13 cellular contexts compared by ENCODE assay signal in the genomic region with DNA sequence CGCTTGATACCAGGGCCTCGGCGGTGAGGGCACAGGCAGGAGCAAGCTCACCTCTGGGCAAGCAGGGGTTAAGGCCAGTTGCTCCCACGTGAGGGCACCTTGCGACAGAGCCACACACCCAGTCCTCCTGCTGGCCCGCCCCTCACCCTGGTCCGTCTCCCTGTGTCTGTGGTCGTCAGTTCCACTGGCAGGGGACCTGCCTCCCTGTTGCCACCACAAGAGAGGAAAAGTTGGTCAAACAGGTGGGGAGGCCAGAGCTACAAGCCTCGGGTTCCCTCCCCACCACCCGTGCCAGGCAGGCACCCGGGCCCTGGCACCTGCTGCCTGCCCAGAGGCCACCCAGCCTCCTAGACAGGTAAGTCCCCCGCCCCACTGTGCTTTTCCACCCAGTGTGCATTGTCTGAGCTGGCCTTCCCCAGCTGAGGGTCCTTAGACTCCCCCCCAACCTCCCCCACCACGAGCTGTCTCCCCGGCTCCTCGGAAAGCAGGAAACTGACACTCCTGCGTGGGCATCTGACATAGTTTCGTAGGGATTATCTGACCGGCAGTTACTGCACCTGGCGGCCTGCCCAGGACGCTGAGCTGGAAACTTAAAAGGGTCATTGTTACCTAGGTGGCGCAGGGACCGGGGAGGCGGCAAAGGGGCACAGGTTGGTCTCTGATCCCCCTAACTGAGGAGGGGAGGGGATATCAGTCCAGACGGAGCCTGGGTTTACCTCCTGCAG. TPM values are rescaled to one million over a fixed set of nuclear protein-coding genes. Genes with fewer than 3 reads are reported as not detected.
DNase-seq lines count a peak whose midpoint lies in the region; ATAC-seq and TF ChIP-seq lines count a peak whose summit lies in the region.
"Had no signal": no experiment of that assay in that cellular context is flagged by ENCODE, and none has a peak within 500 bp of the region (broad histone marks: within the 10 kb centered on the region; RNA-seq: fewer than 3 reads in every experiment).

A gene with protein sequence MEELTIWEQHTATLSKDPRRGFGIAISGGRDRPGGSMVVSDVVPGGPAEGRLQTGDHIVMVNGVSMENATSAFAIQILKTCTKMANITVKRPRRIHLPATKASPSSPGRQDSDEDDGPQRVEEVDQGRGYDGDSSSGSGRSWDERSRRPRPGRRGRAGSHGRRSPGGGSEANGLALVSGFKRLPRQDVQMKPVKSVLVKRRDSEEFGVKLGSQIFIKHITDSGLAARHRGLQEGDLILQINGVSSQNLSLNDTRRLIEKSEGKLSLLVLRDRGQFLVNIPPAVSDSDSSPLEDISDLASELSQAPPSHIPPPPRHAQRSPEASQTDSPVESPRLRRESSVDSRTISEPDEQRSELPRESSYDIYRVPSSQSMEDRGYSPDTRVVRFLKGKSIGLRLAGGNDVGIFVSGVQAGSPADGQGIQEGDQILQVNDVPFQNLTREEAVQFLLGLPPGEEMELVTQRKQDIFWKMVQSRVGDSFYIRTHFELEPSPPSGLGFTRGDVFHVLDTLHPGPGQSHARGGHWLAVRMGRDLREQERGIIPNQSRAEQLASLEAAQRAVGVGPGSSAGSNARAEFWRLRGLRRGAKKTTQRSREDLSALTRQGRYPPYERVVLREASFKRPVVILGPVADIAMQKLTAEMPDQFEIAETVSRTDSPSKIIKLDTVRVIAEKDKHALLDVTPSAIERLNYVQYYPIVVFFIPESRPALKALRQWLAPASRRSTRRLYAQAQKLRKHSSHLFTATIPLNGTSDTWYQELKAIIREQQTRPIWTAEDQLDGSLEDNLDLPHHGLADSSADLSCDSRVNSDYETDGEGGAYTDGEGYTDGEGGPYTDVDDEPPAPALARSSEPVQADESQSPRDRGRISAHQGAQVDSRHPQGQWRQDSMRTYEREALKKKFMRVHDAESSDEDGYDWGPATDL (plus strand): TSS at position 178 of the 725 bp plus-strand sequence. CDS start 20,049 bp downstream, outside the sequence.

- H3K4me1 Mint-ChIP-seq in HFFc6 (ENCODE audit: low read depth) (peaks cover 9% of the 10 kb centered on the region; the same call in 1 of the 2 replicates), mesothelial cell of epicardium (peaks cover 18% of the 10 kb centered on the region)
- H3K4me1 Mint-ChIP-seq in activated T-helper 17 cell treated with anti-CD3 and anti-CD28 coated beads, Interleukin-2, amount 50 U/mL, for 72 hours: no peaks in the 10 kb centered on the region

- TF ChIP-seq CTCF in AG09309 (IDR thresholded peaks at IDR 0.05; ENCODE audit: control insufficient read depth, insufficient read depth, low read depth, low read length, missing control alignments): peak; percentile 2
- TF ChIP-seq CTCF in HFFc6 (IDR thresholded peaks at IDR 0.05): peak; percentile 17; the same call in 1 of the 2 replicates
- TF ChIP-seq CTCF in mesothelial cell of epicardium (IDR thresholded peaks at IDR 0.05; ENCODE audit: unreplicated experiment): no peak

- no peaks in the 10 kb centered on the region for H3K36me3 Mint-ChIP-seq in HFFc6 (ENCODE audit: low read depth)
- H3K36me3 Mint-ChIP-seq in mesothelial cell of epicardium: no peaks in the 10 kb centered on the region
- H3K36me3 Mint-ChIP-seq in activated T-helper 17 cell treated with anti-CD3 and anti-CD28 coated beads, Interleukin-2, amount 50 U/mL, for 72 hours (ENCODE audit: low read depth): no peaks in the 10 kb centered on the region

- no peaks in the 10 kb centered on the region for H3K9me3 Mint-ChIP-seq in HFFc6
- H3K9me3 Mint-ChIP-seq in mesothelial cell of epicardium: no peaks in the 10 kb centered on the region
- no peaks in the 10 kb centered on the region for H3K9me3 Mint-ChIP-seq in activated T-helper 17 cell treated with anti-CD3 and anti-CD28 coated beads, Interleukin-2, amount 50 U/mL, for 72 hours

- DNase-seq in AG09309 (ENCODE audit: low read depth) (no peak), HFFc6 (peak; percentile 20), amniotic epithelial cell (ENCODE audit: low read depth) (peak; percentile 47), mesothelial cell of epicardium (ENCODE audit: low spot score in 2 of 2, unreplicated experiment in 2 of 2) (no peak)
- DNase-seq: activated CD4-positive, alpha-beta T cell treated with anti-CD3 and anti-CD28 coated beads for 48 hours; brain microvascular endothelial cell; head of caudate nucleus; NCI-H526 treated with DMSO at 0.1 percent for 48 hours had no signal

- H3K4me3 Mint-ChIP-seq in HFFc6 (no peak within 1 kb of the TSS), mesothelial cell of epicardium (peak within 1 kb of the TSS; percentile 16)
- H3K4me3 Mint-ChIP-seq in activated T-helper 17 cell treated with anti-CD3 and anti-CD28 coated beads, Interleukin-2, amount 50 U/mL, for 72 hours: no peak within 1 kb of the TSS

- H3K4me3 ChIP-seq in AG09309 (ENCODE audit: control insufficient read depth, low read depth, low read length): no peak within 1 kb of the TSS

- H3K27me3 Mint-ChIP-seq in HFFc6 (ENCODE audit: insufficient read depth): peaks cover 12% of the 10 kb centered on the region
- no peaks in the 10 kb centered on the region for H3K27me3 Mint-ChIP-seq in mesothelial cell of epicardium (ENCODE audit: low read depth)
- no peaks in the 10 kb centered on the region for H3K27me3 Mint-ChIP-seq in activated T-helper 17 cell treated with anti-CD3 and anti-CD28 coated beads, Interleukin-2, amount 50 U/mL, for 72 hours

- H3K27ac Mint-ChIP-seq in HFFc6: no peak within 1 kb of the TSS
- no peak within 1 kb of the TSS for H3K27ac Mint-ChIP-seq in mesothelial cell of epicardium
- H3K27ac Mint-ChIP-seq in activated T-helper 17 cell treated with anti-CD3 and anti-CD28 coated beads, Interleukin-2, amount 50 U/mL, for 72 hours: no peak within 1 kb of the TSS

- no peak for ATAC-seq in activated T-helper 17 cell treated with anti-CD3 and anti-CD28 coated beads, Interleukin-2, amount 50 U/mL, for 72 hours (replicated peaks)
- ATAC-seq in GM19397 (IDR thresholded peaks at IDR 0.05; ENCODE audit: unreplicated experiment) (no peak), HG03280 (IDR thresholded peaks at IDR 0.05; ENCODE audit: unreplicated experiment) (no peak), GM21447 (IDR thresholded peaks at IDR 0.05; ENCODE audit: unreplicated experiment) (no peak)

RNA-seq across cellular contexts. Expression of the gene that starts here (rescaled TPM):
- not detected for total RNA-seq in HFFc6 (2021; fragmentation: NEBNext Ultra II Directional; extraction: Animal tissue kit (Norgen Biotek cat#: 25700))
- 20.0 to 21.7 TPM (median 20.1 TPM) in 3 replicates for total RNA-seq in mesothelial cell of epicardium
- 1 to 10 TPM; 1.5 to 8.6 TPM for total RNA-seq in activated T-helper 17 cell treated with anti-CD3 and anti-CD28 coated beads, Interleukin-2, amount 50 U/mL, for 72 hours
- total RNA-seq: pulmonary artery endothelial cell had no signal

Comparison
In these comparisons a context has a peak if more than half of its experiments do, and no peak if none do; other contexts are left out.
1. Peak in DNase-seq in HFFc6; RNA of the gene not detected or under 1 TPM.